8 cellular contexts compared by ENCODE assay signal in the genomic region with DNA sequence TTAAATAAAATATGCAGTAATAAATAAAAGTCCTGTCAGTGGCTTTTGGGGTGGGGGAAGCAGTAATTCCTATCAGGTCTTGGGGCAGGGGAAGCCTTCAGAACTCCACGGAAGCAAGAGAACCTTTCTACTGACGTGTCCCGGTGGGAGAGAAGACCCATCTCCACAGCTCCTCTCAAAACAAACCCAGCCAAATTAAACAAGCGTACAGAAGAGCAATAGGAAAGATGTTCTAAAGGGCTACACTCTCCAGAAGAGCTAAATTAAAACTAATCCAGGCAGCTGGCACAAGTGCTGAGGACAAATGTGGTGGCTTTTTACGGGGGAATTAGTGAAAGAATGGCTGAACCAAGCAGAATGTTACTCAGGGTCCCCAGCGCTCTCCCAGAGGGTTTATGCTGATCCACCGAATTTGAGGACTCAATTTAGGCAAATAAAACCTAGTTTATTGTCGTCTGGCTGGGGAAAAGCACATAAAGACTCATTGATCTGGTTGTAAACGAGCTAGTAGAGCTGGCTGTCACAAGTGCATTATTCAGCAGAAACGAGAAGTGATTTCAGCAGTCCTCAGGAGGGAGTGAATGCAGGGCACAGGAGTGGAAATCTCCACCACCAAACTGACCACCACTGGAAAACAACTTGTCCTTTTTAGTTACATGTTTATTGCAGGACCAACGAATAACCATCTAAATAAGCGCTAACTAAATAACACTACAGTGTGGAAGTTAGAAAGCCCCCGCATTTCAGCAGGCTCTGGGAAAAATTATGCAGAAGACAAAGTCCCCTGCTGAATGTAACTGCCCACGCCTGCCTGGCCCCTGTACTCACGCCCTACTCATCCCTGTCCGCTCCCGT. TPM values are rescaled to one million over a fixed set of nuclear protein-coding genes. Genes with fewer than 3 reads are reported as not detected.
A peak's percentile ranks its signal among the peaks of the same experiment; 100 is the strongest.
DNase-seq lines count a peak whose midpoint lies in the region; FAIRE-seq lines count a peak whose summit lies in the region.

No MANE protein-coding gene starts in this region.

- H3K9me3 ChIP-seq in small intestine (ENCODE audit: control insufficient read depth, low read depth) = no peaks in the 10 kb centered on the region

- no peak overlapping the region for H3K4me3 ChIP-seq in small intestine (ENCODE audit: low read depth in 1 of 2, low read length in 2 of 2)

- DNase-seq in NCI-H1105 treated with DMSO at 0.1 percent for 48 hours (lab: John Stamatoyannopoulos, UW) (peak; percentile 32), NCI-H1105 (lab: John Stamatoyannopoulos, UW) (no peak), RPMI8226 (peak; percentile 45), foreskin melanocyte (peak; percentile 78), small intestine (peak; percentile 4), Kasumi-1 (lab: John Stamatoyannopoulos, UW) (no peak), NCI-H187 (lab: John Stamatoyannopoulos, UW) (no peak)
- DNase-seq in activated CD4-positive, alpha-beta T cell treated with anti-CD3 and anti-CD28 coated beads, Interleukin-2, amount 50 U/mL, for 4 hours = no peak

- no peaks in the 10 kb centered on the region for H3K27me3 ChIP-seq in small intestine (ENCODE audit: control insufficient read depth in 2 of 2, insufficient read depth in 2 of 2, low read length in 2 of 2)

- WGBS in small intestine, 3 donors = 21 to 31% (median 29%) methylated on average over 17 of the region's 17 CpGs

- FAIRE-seq in small intestine (lab: Jason Lieb, UNC) = no peak

- no peaks in the 10 kb centered on the region for H3K4me1 ChIP-seq in small intestine (ENCODE audit: control insufficient read depth in 2 of 2, insufficient read depth in 1 of 2, low read depth in 1 of 2, low read length in 1 of 2)

- no peak overlapping the region for H3K27ac ChIP-seq in small intestine (ENCODE audit: low read depth in 1 of 2, low read length in 1 of 2)

- H3K36me3 ChIP-seq in small intestine (ENCODE audit: control insufficient read depth in 2 of 2, insufficient read depth in 2 of 2, low read length in 2 of 2) = no peaks in the 10 kb centered on the region

RNA-seq across cellular contexts. Expression of gene BFSP2, which starts 13.5 kb away (rescaled TPM):
- 1 to 10 TPM in 1 of 3 donors, not detected in 2; 1.3 TPM for polyA plus RNA-seq in small intestine

Comparison
In these comparisons a context has a peak if more than half of its experiments do, and no peak if none do; other contexts are left out.
1. DNase-seq: peak in NCI-H1105 treated with DMSO at 0.1 percent for 48 hours (single experiment), RPMI8226 (single experiment), foreskin melanocyte (single experiment) and small intestine (single experiment); none in NCI-H1105 (single experiment), Kasumi-1 (0 of 2), activated CD4-positive, alpha-beta T cell treated with anti-CD3 and anti-CD28 coated beads, Interleukin-2, amount 50 U/mL, for 4 hours (0 of 2) and NCI-H187 (0 of 2).